8 cellular contexts compared by ENCODE assay signal in the genomic region with DNA sequence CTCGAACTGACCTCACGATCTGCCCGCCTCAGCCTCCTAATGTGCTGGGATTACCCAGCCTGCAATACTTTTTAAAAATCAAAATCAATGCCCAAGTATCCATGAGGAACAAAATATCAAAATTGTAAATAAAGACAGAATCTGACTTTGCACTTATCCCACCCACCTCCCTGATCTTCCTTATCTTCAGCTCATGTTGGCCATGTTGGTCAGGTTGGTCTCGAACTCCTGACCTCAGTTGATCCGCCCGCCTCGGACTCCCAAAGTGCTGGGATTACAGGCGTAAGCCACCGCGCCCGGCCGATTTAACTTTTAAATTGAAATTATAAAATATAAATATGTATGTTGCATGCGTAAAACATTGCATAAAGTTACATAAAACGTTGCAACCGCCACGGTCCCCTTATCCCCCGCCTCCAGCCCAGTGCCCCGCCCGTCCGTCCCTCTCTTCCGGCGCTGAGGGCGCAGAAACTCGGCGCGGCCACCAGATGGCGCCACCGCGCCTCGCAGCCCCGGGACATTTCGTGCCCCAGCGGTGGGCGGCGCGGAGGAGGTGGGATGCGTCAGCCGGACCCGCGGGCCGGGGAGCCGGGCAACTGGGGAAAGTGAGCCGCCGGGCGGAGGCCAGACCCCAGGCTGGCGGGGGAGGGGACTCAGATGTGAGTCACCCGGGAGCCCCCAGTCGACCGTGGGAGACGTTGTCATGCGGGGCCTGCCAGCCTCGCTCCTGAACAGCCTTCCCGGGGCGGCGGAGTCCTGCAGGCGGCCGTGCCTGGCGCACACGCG. TPM values are rescaled to one million over a fixed set of nuclear protein-coding genes. Genes with fewer than 3 reads are reported as not detected.
A peak's percentile ranks its signal among the peaks of the same experiment; 100 is the strongest.
DNase-seq lines count a peak whose midpoint lies in the region; ATAC-seq lines count a peak whose summit lies in the region.

No MANE protein-coding gene starts in this region.

- DNase-seq in GF-D8 (lab: John Stamatoyannopoulos, UW), result peak; percentile 24
- peak; percentile 71 for DNase-seq in NCI-H2196 treated with DMSO at 0.1 percent for 48 hours (lab: John Stamatoyannopoulos, UW; ENCODE audit: unreplicated experiment)
- DNase-seq in activated CD4-positive, alpha-beta T cell treated with anti-CD3 and anti-CD28 coated beads for 24 hours (ENCODE audit: low read depth in 2 of 2), result peak; percentile 81 to 86
- peak; percentile 88 for DNase-seq in cerebellum (ENCODE audit: low spot score)
- peak; percentile 69 to 83 for DNase-seq in left colon
- DNase-seq in stimulated activated CD4-positive, alpha-beta T cell treated with anti-CD3 and anti-CD28 coated beads, Interleukin-1b, Interleukin-23, amount 100 ng/mL, for 24 hours (ENCODE audit: low read depth in 4 of 4, low spot score in 1 of 4), result peak; percentile 67 to 89 (median 84)

- ATAC-seq in HG02798 (IDR thresholded peaks at IDR 0.05; ENCODE audit: poor library complexity, unreplicated experiment) (peak; percentile 26), left colon (peak; percentile 46), HG03520 (IDR thresholded peaks at IDR 0.05; ENCODE audit: unreplicated experiment) (no peak)

- intact Hi-C loops in left colon (cut with DNase I, micrococcal nuclease), result loop anchor here (2.0 to 10.0 kb wide), 3 partner anchors 68 to 136 kb away; no protein-coding TSS in a partner anchor

RNA-seq across cellular contexts. Expression of a gene that starts 1.5 kb away (rescaled TPM):
- total RNA-seq in cerebellum (3.8 TPM), left colon (10 to 100 TPM; 44.4 to 53.8 TPM)

RNA-seq across cellular contexts. Expression of a gene that starts 17.7 kb away (rescaled TPM):
- total RNA-seq in cerebellum, result 51.5 TPM
- total RNA-seq in left colon, result 10 to 100 TPM; 23.6 to 43.9 TPM

RNA-seq across cellular contexts. Expression of a gene that starts 47.0 kb away (rescaled TPM):
- 13.2 TPM for total RNA-seq in cerebellum
- 100 to 1,000 TPM in 1 of 2 donors, 10 to 100 TPM in 1; 90.2 to 129 TPM for total RNA-seq in left colon

Comparison
In these comparisons a context has a peak if more than half of its experiments do, and no peak if none do; other contexts are left out.
1. DNase-seq: peak in every context shown above with its lines; median percentile 88 in cerebellum; 84 in stimulated activated CD4-positive, alpha-beta T cell treated with anti-CD3 and anti-CD28 coated beads, Interleukin-1b, Interleukin-23, amount 100 ng/mL, for 24 hours; 84 in activated CD4-positive, alpha-beta T cell treated with anti-CD3 and anti-CD28 coated beads for 24 hours; 76 in left colon; 71 in NCI-H2196 treated with DMSO at 0.1 percent for 48 hours; 24 in GF-D8.